Comparison of ENCODE assay signal across 1 cellular context in the genomic region with DNA sequence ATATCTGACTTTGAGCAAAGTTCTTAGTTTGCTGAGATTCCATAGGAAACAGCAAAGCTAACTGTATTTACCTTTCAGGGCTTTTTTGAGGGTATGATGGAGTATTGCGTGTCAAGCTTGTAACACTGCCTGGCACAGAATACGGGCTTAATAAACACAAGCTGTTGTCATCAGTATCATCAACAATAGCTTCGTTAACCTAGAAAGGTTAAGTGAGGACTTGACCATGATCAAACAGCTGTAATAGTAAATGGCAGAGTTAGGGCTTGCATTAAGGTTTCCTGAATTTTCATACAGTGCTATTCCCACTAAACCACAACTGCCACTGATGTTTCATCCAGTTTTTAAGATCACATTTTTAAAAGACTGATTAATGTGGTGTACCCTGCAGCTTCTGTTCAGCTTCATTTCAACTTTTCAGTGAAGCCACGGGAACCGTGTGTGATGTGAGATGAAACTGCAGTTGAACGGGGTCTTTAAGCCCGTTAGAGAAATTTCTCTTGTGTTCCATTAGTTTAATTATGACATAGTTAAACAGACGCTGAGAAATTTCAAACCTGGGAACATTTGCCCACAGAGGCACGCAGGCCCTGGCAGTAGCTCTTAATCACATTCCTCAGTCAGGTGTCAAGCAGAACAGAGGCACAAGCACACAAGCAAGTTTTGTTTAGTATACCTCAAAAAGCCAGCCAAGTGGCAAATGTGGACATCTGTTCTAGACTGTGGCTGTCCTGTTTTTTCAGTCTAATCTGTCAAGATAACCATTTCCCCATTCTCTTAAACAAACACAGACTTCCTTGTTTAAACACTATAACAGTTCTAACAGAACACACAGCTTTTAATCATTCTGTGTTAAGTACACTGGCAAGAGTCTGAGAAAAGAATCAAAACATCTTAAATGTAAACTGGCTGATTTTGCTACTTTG.
TF ChIP-seq lines count a peak whose summit lies in the region.

No MANE protein-coding gene starts in this region.

TF ChIP-seq in K562, 482 proteins besides CTCF, POLR2A, EP300 and RAD21 (continued from another document and continues in another):
- TF ChIP-seq, protein P1, sequence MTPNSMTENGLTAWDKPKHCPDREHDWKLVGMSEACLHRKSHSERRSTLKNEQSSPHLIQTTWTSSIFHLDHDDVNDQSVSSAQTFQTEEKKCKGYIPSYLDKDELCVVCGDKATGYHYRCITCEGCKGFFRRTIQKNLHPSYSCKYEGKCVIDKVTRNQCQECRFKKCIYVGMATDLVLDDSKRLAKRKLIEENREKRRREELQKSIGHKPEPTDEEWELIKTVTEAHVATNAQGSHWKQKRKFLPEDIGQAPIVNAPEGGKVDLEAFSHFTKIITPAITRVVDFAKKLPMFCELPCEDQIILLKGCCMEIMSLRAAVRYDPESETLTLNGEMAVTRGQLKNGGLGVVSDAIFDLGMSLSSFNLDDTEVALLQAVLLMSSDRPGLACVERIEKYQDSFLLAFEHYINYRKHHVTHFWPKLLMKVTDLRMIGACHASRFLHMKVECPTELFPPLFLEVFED (CRISPR knock-in tag; conservative IDR thresholded peaks at IDR 0.05), result no peak
- TF ChIP-seq, protein P2, sequence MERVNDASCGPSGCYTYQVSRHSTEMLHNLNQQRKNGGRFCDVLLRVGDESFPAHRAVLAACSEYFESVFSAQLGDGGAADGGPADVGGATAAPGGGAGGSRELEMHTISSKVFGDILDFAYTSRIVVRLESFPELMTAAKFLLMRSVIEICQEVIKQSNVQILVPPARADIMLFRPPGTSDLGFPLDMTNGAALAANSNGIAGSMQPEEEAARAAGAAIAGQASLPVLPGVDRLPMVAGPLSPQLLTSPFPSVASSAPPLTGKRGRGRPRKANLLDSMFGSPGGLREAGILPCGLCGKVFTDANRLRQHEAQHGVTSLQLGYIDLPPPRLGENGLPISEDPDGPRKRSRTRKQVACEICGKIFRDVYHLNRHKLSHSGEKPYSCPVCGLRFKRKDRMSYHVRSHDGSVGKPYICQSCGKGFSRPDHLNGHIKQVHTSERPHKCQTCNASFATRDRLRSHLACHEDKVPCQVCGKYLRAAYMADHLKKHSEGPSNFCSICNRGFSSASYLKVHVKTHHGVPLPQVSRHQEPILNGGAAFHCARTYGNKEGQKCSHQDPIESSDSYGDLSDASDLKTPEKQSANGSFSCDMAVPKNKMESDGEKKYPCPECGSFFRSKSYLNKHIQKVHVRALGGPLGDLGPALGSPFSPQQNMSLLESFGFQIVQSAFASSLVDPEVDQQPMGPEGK (CRISPR knock-in tag; IDR thresholded peaks at IDR 0.05; ENCODE audit: borderline replicate concordance), result no peak
- TF ChIP-seq NFIX (CRISPR knock-in tag; IDR thresholded peaks at IDR 0.05; ENCODE audit: low read depth) (no peak), SMAD4 (CRISPR knock-in tag; conservative IDR thresholded peaks at IDR 0.05) (peak; percentile 24; the same call in 1 of the 2 replicates), RFX5 (IDR thresholded peaks at IDR 0.05; ENCODE audit: low read depth, low read length) (no peak), KDM1A (IDR thresholded peaks at IDR 0.05) (no peak; a peak in 2 of 4 replicates), FOXM1 (IDR thresholded peaks at IDR 0.05; ENCODE audit: low read depth) (peak; percentile 37; the same call in 1 of the 2 replicates), FOXM1 (CRISPR knock-in tag; IDR thresholded peaks at IDR 0.05; ENCODE audit: low read depth) (no peak), CCAR2 (IDR thresholded peaks at IDR 0.05; ENCODE audit: low read depth, low read length) (no peak), ZNF766 (CRISPR knock-in tag; conservative IDR thresholded peaks at IDR 0.05) (no peak), TGIF2 (CRISPR knock-in tag; IDR thresholded peaks at IDR 0.05) (no peak), NELFE (IDR thresholded peaks at IDR 0.05; ENCODE audit: insufficient read depth, insufficient read length) (no peak), SMAD2 (IDR thresholded peaks at IDR 0.05; ENCODE audit: low read depth, low read length) (no peak), MTA1 (IDR thresholded peaks at IDR 0.05; ENCODE audit: borderline replicate concordance) (no peak), RNF2 (IDR thresholded peaks at IDR 0.05) (no peak), ATF1 (CRISPR knock-in tag; IDR thresholded peaks at IDR 0.05) (no peak), ATF1 (tag; IDR thresholded peaks at IDR 0.05) (no peak), MYBL2 (IDR thresholded peaks at IDR 0.05; ENCODE audit: low read depth) (no peak), MYBL2 (CRISPR knock-in tag; IDR thresholded peaks at IDR 0.05; ENCODE audit: borderline replicate concordance) (no peak), ZNF263 (CRISPR knock-in tag; IDR thresholded peaks at IDR 0.05; ENCODE audit: borderline replicate concordance) (no peak), PYGO2 (tag; IDR thresholded peaks at IDR 0.05) (no peak), NFATC3 (IDR thresholded peaks at IDR 0.05) (no peak), NCOA2 (IDR thresholded peaks at IDR 0.05; ENCODE audit: partially characterized antibody in 2 of 2) (no peak)
- TF ChIP-seq, protein P3, sequence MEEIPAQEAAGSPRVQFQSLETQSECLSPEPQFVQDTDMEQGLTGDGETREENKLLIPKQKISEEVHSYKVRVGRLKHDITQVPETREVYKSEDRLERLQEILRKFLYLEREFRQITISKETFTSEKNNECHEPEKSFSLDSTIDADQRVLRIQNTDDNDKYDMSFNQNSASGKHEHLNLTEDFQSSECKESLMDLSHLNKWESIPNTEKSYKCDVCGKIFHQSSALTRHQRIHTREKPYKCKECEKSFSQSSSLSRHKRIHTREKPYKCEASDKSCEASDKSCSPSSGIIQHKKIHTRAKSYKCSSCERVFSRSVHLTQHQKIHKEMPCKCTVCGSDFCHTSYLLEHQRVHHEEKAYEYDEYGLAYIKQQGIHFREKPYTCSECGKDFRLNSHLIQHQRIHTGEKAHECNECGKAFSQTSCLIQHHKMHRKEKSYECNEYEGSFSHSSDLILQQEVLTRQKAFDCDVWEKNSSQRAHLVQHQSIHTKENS (CRISPR knock-in tag; IDR thresholded peaks at IDR 0.05), result no peak
- TF ChIP-seq, protein P4, sequence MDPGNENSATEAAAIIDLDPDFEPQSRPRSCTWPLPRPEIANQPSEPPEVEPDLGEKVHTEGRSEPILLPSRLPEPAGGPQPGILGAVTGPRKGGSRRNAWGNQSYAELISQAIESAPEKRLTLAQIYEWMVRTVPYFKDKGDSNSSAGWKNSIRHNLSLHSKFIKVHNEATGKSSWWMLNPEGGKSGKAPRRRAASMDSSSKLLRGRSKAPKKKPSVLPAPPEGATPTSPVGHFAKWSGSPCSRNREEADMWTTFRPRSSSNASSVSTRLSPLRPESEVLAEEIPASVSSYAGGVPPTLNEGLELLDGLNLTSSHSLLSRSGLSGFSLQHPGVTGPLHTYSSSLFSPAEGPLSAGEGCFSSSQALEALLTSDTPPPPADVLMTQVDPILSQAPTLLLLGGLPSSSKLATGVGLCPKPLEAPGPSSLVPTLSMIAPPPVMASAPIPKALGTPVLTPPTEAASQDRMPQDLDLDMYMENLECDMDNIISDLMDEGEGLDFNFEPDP (CRISPR knock-in tag; IDR thresholded peaks at IDR 0.05), result no peak
- TF ChIP-seq, protein P5, sequence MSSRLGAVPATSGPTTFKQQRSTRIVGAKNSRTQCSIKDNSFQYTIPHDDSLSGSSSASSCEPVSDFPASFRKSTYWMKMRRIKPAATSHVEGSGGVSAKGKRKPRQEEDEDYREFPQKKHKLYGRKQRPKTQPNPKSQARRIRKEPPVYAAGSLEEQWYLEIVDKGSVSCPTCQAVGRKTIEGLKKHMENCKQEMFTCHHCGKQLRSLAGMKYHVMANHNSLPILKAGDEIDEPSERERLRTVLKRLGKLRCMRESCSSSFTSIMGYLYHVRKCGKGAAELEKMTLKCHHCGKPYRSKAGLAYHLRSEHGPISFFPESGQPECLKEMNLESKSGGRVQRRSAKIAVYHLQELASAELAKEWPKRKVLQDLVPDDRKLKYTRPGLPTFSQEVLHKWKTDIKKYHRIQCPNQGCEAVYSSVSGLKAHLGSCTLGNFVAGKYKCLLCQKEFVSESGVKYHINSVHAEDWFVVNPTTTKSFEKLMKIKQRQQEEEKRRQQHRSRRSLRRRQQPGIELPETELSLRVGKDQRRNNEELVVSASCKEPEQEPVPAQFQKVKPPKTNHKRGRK (tag; IDR thresholded peaks at IDR 0.05), result no peak
- TF ChIP-seq, protein P6, sequence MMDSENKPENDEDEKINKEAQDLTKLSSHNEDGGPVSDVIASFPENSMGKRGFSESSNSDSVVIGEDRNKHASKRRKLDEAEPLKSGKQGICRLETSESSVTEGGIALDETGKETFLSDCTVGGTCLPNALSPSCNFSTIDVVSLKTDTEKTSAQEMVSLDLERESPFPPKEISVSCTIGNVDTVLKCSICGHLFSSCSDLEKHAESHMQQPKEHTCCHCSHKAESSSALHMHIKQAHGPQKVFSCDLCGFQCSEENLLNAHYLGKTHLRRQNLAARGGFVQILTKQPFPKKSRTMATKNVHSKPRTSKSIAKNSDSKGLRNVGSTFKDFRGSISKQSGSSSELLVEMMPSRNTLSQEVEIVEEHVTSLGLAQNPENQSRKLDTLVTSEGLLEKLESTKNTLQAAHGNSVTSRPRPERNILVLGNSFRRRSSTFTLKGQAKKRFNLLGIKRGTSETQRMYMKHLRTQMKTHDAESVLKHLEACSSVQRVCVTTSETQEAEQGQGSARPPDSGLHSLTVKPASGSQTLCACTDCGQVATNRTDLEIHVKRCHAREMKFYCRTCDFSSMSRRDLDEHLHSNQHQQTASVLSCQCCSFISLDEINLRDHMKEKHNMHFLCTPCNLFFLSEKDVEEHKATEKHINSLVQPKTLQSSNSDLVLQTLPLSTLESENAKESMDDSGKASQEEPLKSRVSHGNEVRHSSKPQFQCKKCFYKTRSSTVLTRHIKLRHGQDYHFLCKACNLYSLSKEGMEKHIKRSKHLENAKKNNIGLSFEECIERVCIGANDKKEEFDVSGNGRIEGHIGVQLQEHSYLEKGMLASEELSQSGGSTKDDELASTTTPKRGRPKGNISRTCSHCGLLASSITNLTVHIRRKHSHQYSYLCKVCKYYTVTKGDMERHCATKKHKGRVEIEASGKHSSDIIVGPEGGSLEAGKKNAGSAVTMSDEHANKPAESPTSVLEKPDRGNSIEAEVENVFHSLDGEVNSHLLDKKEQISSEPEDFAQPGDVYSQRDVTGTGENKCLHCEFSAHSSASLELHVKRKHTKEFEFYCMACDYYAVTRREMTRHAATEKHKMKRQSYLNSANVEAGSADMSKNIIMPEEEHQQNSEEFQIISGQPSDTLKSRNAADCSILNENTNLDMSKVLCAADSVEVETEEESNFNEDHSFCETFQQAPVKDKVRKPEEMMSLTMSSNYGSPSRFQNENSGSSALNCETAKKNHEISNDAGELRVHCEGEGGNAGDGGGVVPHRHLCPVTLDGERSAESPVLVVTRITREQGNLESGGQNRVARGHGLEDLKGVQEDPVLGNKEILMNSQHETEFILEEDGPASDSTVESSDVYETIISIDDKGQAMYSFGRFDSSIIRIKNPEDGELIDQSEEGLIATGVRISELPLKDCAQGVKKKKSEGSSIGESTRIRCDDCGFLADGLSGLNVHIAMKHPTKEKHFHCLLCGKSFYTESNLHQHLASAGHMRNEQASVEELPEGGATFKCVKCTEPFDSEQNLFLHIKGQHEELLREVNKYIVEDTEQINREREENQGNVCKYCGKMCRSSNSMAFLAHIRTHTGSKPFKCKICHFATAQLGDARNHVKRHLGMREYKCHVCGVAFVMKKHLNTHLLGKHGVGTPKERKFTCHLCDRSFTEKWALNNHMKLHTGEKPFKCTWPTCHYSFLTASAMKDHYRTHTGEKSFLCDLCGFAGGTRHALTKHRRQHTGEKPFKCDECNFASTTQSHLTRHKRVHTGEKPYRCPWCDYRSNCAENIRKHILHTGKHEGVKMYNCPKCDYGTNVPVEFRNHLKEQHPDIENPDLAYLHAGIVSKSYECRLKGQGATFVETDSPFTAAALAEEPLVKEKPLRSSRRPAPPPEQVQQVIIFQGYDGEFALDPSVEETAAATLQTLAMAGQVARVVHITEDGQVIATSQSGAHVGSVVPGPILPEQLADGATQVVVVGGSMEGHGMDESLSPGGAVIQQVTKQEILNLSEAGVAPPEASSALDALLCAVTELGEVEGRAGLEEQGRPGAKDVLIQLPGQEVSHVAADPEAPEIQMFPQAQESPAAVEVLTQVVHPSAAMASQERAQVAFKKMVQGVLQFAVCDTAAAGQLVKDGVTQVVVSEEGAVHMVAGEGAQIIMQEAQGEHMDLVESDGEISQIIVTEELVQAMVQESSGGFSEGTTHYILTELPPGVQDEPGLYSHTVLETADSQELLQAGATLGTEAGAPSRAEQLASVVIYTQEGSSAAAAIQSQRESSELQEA (IDR thresholded peaks at IDR 0.05; ENCODE audit: low read depth), result no peak
- TF ChIP-seq, protein P7, sequence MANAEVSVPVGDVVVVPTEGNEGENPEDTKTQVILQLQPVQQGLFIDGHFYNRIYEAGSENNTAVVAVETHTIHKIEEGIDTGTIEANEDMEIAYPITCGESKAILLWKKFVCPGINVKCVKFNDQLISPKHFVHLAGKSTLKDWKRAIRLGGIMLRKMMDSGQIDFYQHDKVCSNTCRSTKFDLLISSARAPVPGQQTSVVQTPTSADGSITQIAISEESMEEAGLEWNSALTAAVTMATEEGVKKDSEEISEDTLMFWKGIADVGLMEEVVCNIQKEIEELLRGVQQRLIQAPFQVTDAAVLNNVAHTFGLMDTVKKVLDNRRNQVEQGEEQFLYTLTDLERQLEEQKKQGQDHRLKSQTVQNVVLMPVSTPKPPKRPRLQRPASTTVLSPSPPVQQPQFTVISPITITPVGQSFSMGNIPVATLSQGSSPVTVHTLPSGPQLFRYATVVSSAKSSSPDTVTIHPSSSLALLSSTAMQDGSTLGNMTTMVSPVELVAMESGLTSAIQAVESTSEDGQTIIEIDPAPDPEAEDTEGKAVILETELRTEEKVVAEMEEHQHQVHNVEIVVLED (CRISPR knock-in tag; IDR thresholded peaks at IDR 0.05), result no peak
- TF ChIP-seq, protein P8, sequence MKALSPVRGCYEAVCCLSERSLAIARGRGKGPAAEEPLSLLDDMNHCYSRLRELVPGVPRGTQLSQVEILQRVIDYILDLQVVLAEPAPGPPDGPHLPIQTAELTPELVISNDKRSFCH (CRISPR knock-in tag; IDR thresholded peaks at IDR 0.05), result no peak
- TF ChIP-seq, protein P8 (tag; IDR thresholded peaks at IDR 0.05), result no peak
- TF ChIP-seq, protein P9, sequence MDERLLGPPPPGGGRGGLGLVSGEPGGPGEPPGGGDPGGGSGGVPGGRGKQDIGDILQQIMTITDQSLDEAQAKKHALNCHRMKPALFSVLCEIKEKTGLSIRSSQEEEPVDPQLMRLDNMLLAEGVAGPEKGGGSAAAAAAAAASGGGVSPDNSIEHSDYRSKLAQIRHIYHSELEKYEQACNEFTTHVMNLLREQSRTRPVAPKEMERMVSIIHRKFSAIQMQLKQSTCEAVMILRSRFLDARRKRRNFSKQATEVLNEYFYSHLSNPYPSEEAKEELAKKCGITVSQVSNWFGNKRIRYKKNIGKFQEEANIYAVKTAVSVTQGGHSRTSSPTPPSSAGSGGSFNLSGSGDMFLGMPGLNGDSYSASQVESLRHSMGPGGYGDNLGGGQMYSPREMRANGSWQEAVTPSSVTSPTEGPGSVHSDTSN (CRISPR knock-in tag; IDR thresholded peaks at IDR 0.05; ENCODE audit: low read depth), result no peak
- TF ChIP-seq, protein P9 (tag; conservative IDR thresholded peaks at IDR 0.05; ENCODE audit: low read depth), result 0 out of 2 replicates have a peak, but pooled peaks have one; percentile 7
